In the genomic region with DNA sequence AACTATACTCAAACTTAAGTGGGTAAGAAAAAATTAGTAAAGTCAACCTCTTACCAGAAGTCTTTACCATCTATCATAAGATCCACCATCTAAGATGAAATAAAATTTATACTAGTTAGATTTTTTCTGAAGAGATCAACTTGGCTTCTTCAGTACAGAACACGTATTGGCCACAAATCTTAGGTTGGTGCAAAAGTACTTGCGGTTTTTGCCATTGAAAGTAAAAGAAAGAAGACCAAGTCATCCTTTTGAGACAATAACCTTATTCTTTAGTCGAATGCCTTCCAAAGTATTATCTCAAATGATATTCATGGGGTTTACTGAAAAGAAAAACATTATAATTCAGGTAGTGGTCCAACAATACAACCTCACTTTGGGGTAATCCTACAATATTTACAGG, we compare ENCODE assay signal across 8 cellular contexts.
"Had no signal": no experiment of that assay in that cellular context is flagged by ENCODE, and none has a peak within 500 bp of the region (broad histone marks: within the 10 kb centered on the region; RNA-seq: fewer than 3 reads in every experiment).

No MANE protein-coding gene starts in this region.

- DNase-seq: GDM1, GF-D8 had no signal

- H3K4me3 ChIP-seq: GM12878 had no signal

- ATAC-seq: GM12878 had no signal

- FAIRE-seq: G401.6, GM12878, GM12891, GM12892, GM18507, GM19239 had no signal
